ENCODE assay signal across 8 cellular contexts in genomic region chr20:34709044-34709835, GRCh38. TPM values are rescaled to one million over a fixed set of nuclear protein-coding genes. Genes with fewer than 3 reads are reported as not detected.
DNase-seq lines count a peak whose midpoint lies in the region; ATAC-seq, FAIRE-seq and TF ChIP-seq lines count a peak whose summit lies in the region.

No MANE protein-coding gene starts in this region.

- TF ChIP-seq RAD21 in A549 (conservative IDR thresholded peaks at IDR 0.05 in 1 of 2, IDR thresholded peaks at IDR 0.05 in 1 of 2) (no peak), HepG2 (CRISPR knock-in tag; IDR thresholded peaks at IDR 0.05) (no peak)

- H3K4me1 Mint-ChIP-seq in activated CD4-positive, alpha-beta T cell treated with anti-CD3 and anti-CD28 coated beads, Interleukin-2, amount 10 ng/mL, durations not matched to agents 7 days and 5 days: peaks cover 34% of the 10 kb centered on the region

- H3K4me2 ChIP-seq in A549: peak overlapping the region; percentile 88
- H3K4me2 ChIP-seq in HepG2 (ENCODE audit: low read depth, low read length): no peak overlapping the region

- no peak overlapping the region for H2AFZ ChIP-seq in HepG2 (ENCODE audit: low read length)

- no peak for TF ChIP-seq CTCF in A549 (IDR thresholded peaks at IDR 0.05)
- TF ChIP-seq CTCF in coronary artery (IDR thresholded peaks at IDR 0.05): no peak
- no peak for TF ChIP-seq CTCF in HepG2 (CRISPR knock-in tag; IDR thresholded peaks at IDR 0.05)

- in situ Hi-C loops in HepG2 (cut with HindIII; ENCODE audit: extremely low pct_ligation_motif_present, low pct_unique_long_range_greater_than_20kb): loop anchor here (10.0 kb wide), 1 partner anchor 404 kb away; the partner anchor contains the start of gene AHCY

- H3K36me3 Mint-ChIP-seq in activated CD4-positive, alpha-beta T cell treated with anti-CD3 and anti-CD28 coated beads, Interleukin-2, amount 10 ng/mL, durations not matched to agents 7 days and 5 days (ENCODE audit: low read depth): peaks cover 5% of the 10 kb centered on the region

- POLR2A ChIA-PET in A549 (lab: Yijun Ruan, JAX): no interaction called here
- POLR2A ChIA-PET in activated CD4-positive, alpha-beta T cell treated with anti-CD3 and anti-CD28 coated beads, Interleukin-2, amount 10 ng/mL, durations not matched to agents 7 days and 5 days (lab: Charles Lee): interaction anchor here (0.6 kb wide), 1 partner anchor 104 kb away, joined by 4 read pairs; no protein-coding TSS in a partner anchor
- POLR2A ChIA-PET in HepG2 (lab: Yijun Ruan, JAX): no interaction called here

- no peak overlapping the region for H3K9ac ChIP-seq in HepG2 (ENCODE audit: insufficient read depth, low read depth, low read length)

- H3K9me3 Mint-ChIP-seq in activated CD4-positive, alpha-beta T cell treated with anti-CD3 and anti-CD28 coated beads, Interleukin-2, amount 10 ng/mL, durations not matched to agents 7 days and 5 days: no peaks in the 10 kb centered on the region

- H3K27me3 Mint-ChIP-seq in activated CD4-positive, alpha-beta T cell treated with anti-CD3 and anti-CD28 coated beads, Interleukin-2, amount 10 ng/mL, durations not matched to agents 7 days and 5 days: peaks cover 10% of the 10 kb centered on the region

- no TSS peak for BruUV-seq in HepG2 (replicated peaks; lab: Mats Ljungman, UMichigan)

- H3K4me3 ChIP-seq in A549: peak overlapping the region; percentile 64
- H3K4me3 ChIP-seq in coronary artery: peak overlapping the region; percentile 79
- no peak overlapping the region for H3K4me3 ChIP-seq in HepG2 (replicated peaks in 1 of 3; ENCODE audit: insufficient read depth in 1 of 3, low read depth in 2 of 3, low read length in 3 of 3)

- H3K4me1 ChIP-seq in A549 (peaks cover 40% of the 10 kb centered on the region), HepG2 (ENCODE audit: insufficient read depth, low read length) (peaks cover 78% of the 10 kb centered on the region)

- H3K4me3 Mint-ChIP-seq in activated CD4-positive, alpha-beta T cell treated with anti-CD3 and anti-CD28 coated beads, Interleukin-2, amount 10 ng/mL, durations not matched to agents 7 days and 5 days: peak overlapping the region; percentile 76

- no peaks in the 10 kb centered on the region for H4K20me1 ChIP-seq in HepG2 (ENCODE audit: insufficient read depth, low read length)

- no peaks in the 10 kb centered on the region for H3K9me3 ChIP-seq in A549
- no peaks in the 10 kb centered on the region for H3K9me3 ChIP-seq in HepG2 (ENCODE audit: low read length)

- DNase-seq in A549 (ENCODE audit: low read depth in 1 of 2, low spot score in 1 of 2): peak; percentile 86
- DNase-seq in NCI-H2196 (lab: John Stamatoyannopoulos, UW; ENCODE audit: unreplicated experiment): peak; percentile 84
- DNase-seq in activated CD4-positive, alpha-beta T cell treated with anti-CD3 and anti-CD28 coated beads, Interleukin-2, amount 10 ng/mL, durations not matched to agents 7 days and 5 days: peak; percentile 77
- peak; percentile 88 for DNase-seq in coronary artery (ENCODE audit: low spot score)
- no peak for DNase-seq in HepG2 (ENCODE audit: low spot score)
- peak; percentile 74 for DNase-seq in stimulated activated CD4-positive, alpha-beta T cell treated with anti-CD3 and anti-CD28 coated beads, Interleukin-4, amount 100 ng/mL, for 24 hours

- peaks cover 15% of the 10 kb centered on the region for H3K79me2 ChIP-seq in HepG2 (ENCODE audit: insufficient read depth, low read length)

- intact Hi-C loops in HepG2 (cut with micrococcal nuclease; ENCODE audit: unreplicated experiment): loop anchor here (5.0 to 10.0 kb wide), 3 partner anchors 56 to 172 kb away; no protein-coding TSS in a partner anchor

- peak overlapping the region; percentile 87 for H3K27ac Mint-ChIP-seq in activated CD4-positive, alpha-beta T cell treated with anti-CD3 and anti-CD28 coated beads, Interleukin-2, amount 10 ng/mL, durations not matched to agents 7 days and 5 days

- FAIRE-seq in A549 (lab: Jason Lieb, UNC) (no peak), HepG2 (lab: Jason Lieb, UNC) (no peak)

- peak; percentile 19 for TF ChIP-seq POLR2A in A549 (IDR thresholded peaks at IDR 0.05; ENCODE audit: low read length)
- peak in 1 of 2 experiments; percentile 5; a peak in 1 of 4 replicates for TF ChIP-seq POLR2A in HepG2 (IDR thresholded peaks at IDR 0.05; ENCODE audit: insufficient read depth in 1 of 2, low read depth in 2 of 2, low read length in 2 of 2)

- WGBS in A549 (ENCODE audit: missing lambda C conversion rate): under 1% methylated on average over 16 of the region's 64 CpGs
- 96% methylated on average over 64 of the region's 64 CpGs for WGBS in HepG2 (ENCODE audit: low lambda C conversion rate)

- H3K27ac ChIP-seq in A549 (peak overlapping the region; percentile 78 to 99), coronary artery (peak overlapping the region; percentile 64 to 94), HepG2 (ENCODE audit: extremely low read length, insufficient read depth, low read length) (no peak overlapping the region)

- CTCF ChIA-PET in A549 (lab: Yijun Ruan, JAX): interaction anchor here (0.6 to 8.6 kb wide), 20 partner anchors 9 to 397 kb away, joined by 3 to 108 read pairs (median 5); partner anchors contain the start of gene DYNLRB1
- CTCF ChIA-PET in activated CD4-positive, alpha-beta T cell treated with anti-CD3 and anti-CD28 coated beads, Interleukin-2, amount 10 ng/mL, durations not matched to agents 7 days and 5 days (lab: Charles Lee): interaction anchor here (1.3 to 2.4 kb wide), 3 partner anchors 11 to 397 kb away, joined by 3 to 8 read pairs (median 6); no protein-coding TSS in a partner anchor
- CTCF ChIA-PET in HepG2 (lab: Yijun Ruan, JAX; ENCODE audit: low intra/inter-chr PET ratio, low total read pairs): interaction anchor here (1.2 kb wide), 2 partner anchors 170 to 171 kb away, joined by 3 to 4 read pairs; no protein-coding TSS in a partner anchor

- TF ChIP-seq EP300 in A549 (IDR thresholded peaks at IDR 0.05) (no peak), HepG2 (IDR thresholded peaks at IDR 0.05; ENCODE audit: low read depth in 2 of 2, low read length in 2 of 2) (no peak), HepG2 (CRISPR knock-in tag; IDR thresholded peaks at IDR 0.05; ENCODE audit: borderline replicate concordance) (no peak)

- H3K36me3 ChIP-seq in HepG2 (replicated peaks in 1 of 2; ENCODE audit: control insufficient read depth in 1 of 2, insufficient read depth in 2 of 2, low read length in 2 of 2): peaks cover 2% of the 10 kb centered on the region in 2 experiments; a peak in 4 of 5 replicates

- ATAC-seq in A549: peak; percentile 62 to 79
- peak; percentile 52 for ATAC-seq in GM18511 (IDR thresholded peaks at IDR 0.05; ENCODE audit: unreplicated experiment)
- peak; percentile 42 for ATAC-seq in HG02981 (IDR thresholded peaks at IDR 0.05; ENCODE audit: unreplicated experiment)
- no peak for ATAC-seq in HepG2

- no peaks in the 10 kb centered on the region; a peak in 1 of 5 replicates for H3K27me3 ChIP-seq in HepG2 (ENCODE audit: control insufficient read depth in 1 of 2, insufficient read depth in 2 of 2, low read length in 2 of 2)

RNA-seq across cellular contexts. Expression of gene TP53INP2, which starts 5.1 kb away (rescaled TPM):
- polyA plus RNA-seq in A549 (2011; rRNA removed) (2.2 and 3.6 TPM in 2 replicates), A549 (2017; fragmentation: RNase III; extraction: RNeasy Plus Mini Kit Qiagen cat#74134 plus additional on column Dnase treatment) (3.5 to 5.2 TPM (median 4.5 TPM) in 3 replicates), HepG2 (2011; rRNA removed) (18.8 and 29.5 TPM in 2 replicates)
- polyA plus RNA-seq in A549 (2012; cell fraction: cytosol; rRNA removed): 1.9 and 2.7 TPM in 2 replicates
- 2.9 and 4.8 TPM in 2 replicates for polyA plus RNA-seq in A549 (2012; cell fraction: nucleus; rRNA removed)
- polyA minus RNA-seq in A549 (2011; rRNA and poly(A)+ RNA removed): 3.7 and 4.4 TPM in 2 replicates
- 1 to 10 TPM; 1.3 to 2.6 TPM for total RNA-seq in activated CD4-positive, alpha-beta T cell treated with anti-CD3 and anti-CD28 coated beads, Interleukin-2, amount 10 ng/mL, durations not matched to agents 7 days and 5 days
- 5.2 and 10.1 TPM in 2 replicates for total RNA-seq in HepG2 (2016; rRNA removed; fragmentation: Illumina TruSeq; extraction: Trizol)
- total RNA-seq in HepG2 (2016; cell fraction: cytosol; rRNA removed; fragmentation: Illumina TruSeq; extraction: Trizol; ENCODE audit: low read depth): 1.1 and 1.2 TPM in 2 replicates
- 5.0 and 8.1 TPM in 2 replicates for total RNA-seq in HepG2 (2016; cell fraction: insoluble cytoplasmic fraction; rRNA removed; fragmentation: Illumina TruSeq; extraction: Trizol)
- total RNA-seq in HepG2 (2016; cell fraction: membrane; rRNA removed; fragmentation: Illumina TruSeq; extraction: Trizol): 7.4 and 7.6 TPM in 2 replicates
- 10.1 and 10.3 TPM in 2 replicates for total RNA-seq in HepG2 (2016; cell fraction: nucleus; rRNA removed; fragmentation: Illumina TruSeq; extraction: Trizol)
- polyA plus RNA-seq in HepG2 (2011; cell fraction: cytosol; rRNA removed): 11.4 and 22.8 TPM in 2 replicates
- polyA plus RNA-seq in HepG2 (2011; cell fraction: nucleus; rRNA removed): 46.3 and 62.2 TPM in 2 replicates
- polyA plus RNA-seq in HepG2 (2012): 67.2 and 70.2 TPM in 2 replicates
- polyA plus RNA-seq in HepG2 (2016; cell fraction: cytosol; fragmentation: Illumina TruSeq; extraction: Trizol; ENCODE audit: low read depth): 1.7 and 2.0 TPM in 2 replicates
- 20.8 and 28.1 TPM in 2 replicates for polyA plus RNA-seq in HepG2 (2016; cell fraction: insoluble cytoplasmic fraction; fragmentation: Illumina TruSeq; extraction: Trizol; ENCODE audit: low read depth)
- 8.6 and 8.7 TPM in 2 replicates for polyA plus RNA-seq in HepG2 (2016; cell fraction: membrane; fragmentation: Illumina TruSeq; extraction: Trizol; ENCODE audit: low read depth)
- 28.2 and 29.8 TPM in 2 replicates for polyA plus RNA-seq in HepG2 (2016; cell fraction: nucleus; fragmentation: Illumina TruSeq; extraction: Trizol; ENCODE audit: insufficient read depth, low read depth)
- polyA minus RNA-seq in HepG2 (2011; rRNA and poly(A)+ RNA removed; ENCODE audit: low replicate concordance): 2.6 and 22.7 TPM in 2 replicates
- polyA minus RNA-seq in HepG2 (2011; cell fraction: cytosol; rRNA and poly(A)+ RNA removed): 21.5 and 41.0 TPM in 2 replicates
- 19.1 and 30.5 TPM in 2 replicates for polyA minus RNA-seq in HepG2 (2011; cell fraction: nucleus; rRNA and poly(A)+ RNA removed)

RNA-seq across cellular contexts. Expression of gene PIGU, which starts 32.3 kb away (rescaled TPM):
- 100 and 103 TPM in 2 replicates for polyA plus RNA-seq in A549 (2011; rRNA removed)
- polyA plus RNA-seq in A549 (2012; cell fraction: cytosol; rRNA removed): 35.7 and 41.3 TPM in 2 replicates
- 38.1 and 44.9 TPM in 2 replicates for polyA plus RNA-seq in A549 (2012; cell fraction: nucleus; rRNA removed)
- 26.0 to 27.8 TPM (median 26.2 TPM) in 3 replicates for polyA plus RNA-seq in A549 (2017; fragmentation: RNase III; extraction: RNeasy Plus Mini Kit Qiagen cat#74134 plus additional on column Dnase treatment)
- polyA minus RNA-seq in A549 (2011; rRNA and poly(A)+ RNA removed): 63.6 and 72.2 TPM in 2 replicates
- total RNA-seq in activated CD4-positive, alpha-beta T cell treated with anti-CD3 and anti-CD28 coated beads, Interleukin-2, amount 10 ng/mL, durations not matched to agents 7 days and 5 days: 10 to 100 TPM; 18.7 to 21.6 TPM
- 27.1 and 45.5 TPM in 2 replicates for total RNA-seq in HepG2 (2016; rRNA removed; fragmentation: Illumina TruSeq; extraction: Trizol)
- total RNA-seq in HepG2 (2016; cell fraction: cytosol; rRNA removed; fragmentation: Illumina TruSeq; extraction: Trizol; ENCODE audit: low read depth): 7.9 and 10.2 TPM in 2 replicates
- total RNA-seq in HepG2 (2016; cell fraction: insoluble cytoplasmic fraction; rRNA removed; fragmentation: Illumina TruSeq; extraction: Trizol): 22.7 and 40.7 TPM in 2 replicates
- 13.9 and 15.8 TPM in 2 replicates for total RNA-seq in HepG2 (2016; cell fraction: membrane; rRNA removed; fragmentation: Illumina TruSeq; extraction: Trizol)
- total RNA-seq in HepG2 (2016; cell fraction: nucleus; rRNA removed; fragmentation: Illumina TruSeq; extraction: Trizol): 46.7 and 53.0 TPM in 2 replicates
- 175 and 231 TPM in 2 replicates for polyA plus RNA-seq in HepG2 (2011; rRNA removed)
- polyA plus RNA-seq in HepG2 (2011; cell fraction: cytosol; rRNA removed): 173 and 228 TPM in 2 replicates
- polyA plus RNA-seq in HepG2 (2011; cell fraction: nucleus; rRNA removed): 61.5 and 68.6 TPM in 2 replicates
- polyA plus RNA-seq in HepG2 (2012): 58.5 and 63.1 TPM in 2 replicates
- 12.5 and 12.8 TPM in 2 replicates for polyA plus RNA-seq in HepG2 (2016; cell fraction: cytosol; fragmentation: Illumina TruSeq; extraction: Trizol; ENCODE audit: low read depth)
- 38.7 and 42.6 TPM in 2 replicates for polyA plus RNA-seq in HepG2 (2016; cell fraction: insoluble cytoplasmic fraction; fragmentation: Illumina TruSeq; extraction: Trizol; ENCODE audit: low read depth)
- 20.5 and 21.1 TPM in 2 replicates for polyA plus RNA-seq in HepG2 (2016; cell fraction: membrane; fragmentation: Illumina TruSeq; extraction: Trizol; ENCODE audit: low read depth)
- 88.7 and 94.6 TPM in 2 replicates for polyA plus RNA-seq in HepG2 (2016; cell fraction: nucleus; fragmentation: Illumina TruSeq; extraction: Trizol; ENCODE audit: insufficient read depth, low read depth)
- 185 and 339 TPM in 2 replicates for polyA minus RNA-seq in HepG2 (2011; rRNA and poly(A)+ RNA removed; ENCODE audit: low replicate concordance)
- 49.4 and 49.8 TPM in 2 replicates for polyA minus RNA-seq in HepG2 (2011; cell fraction: cytosol; rRNA and poly(A)+ RNA removed)
- polyA minus RNA-seq in HepG2 (2011; cell fraction: nucleus; rRNA and poly(A)+ RNA removed): 55.5 and 65.3 TPM in 2 replicates

Comparison
In these comparisons a context has a peak if more than half of its experiments do, and no peak if none do; other contexts are left out.
1. H3K4me3 ChIP-seq: peak in A549 (single experiment) and coronary artery (single experiment); none in HepG2 (0 of 3).
2. Of the 38 proteins assayed by ChIP-seq in both HepG2 and A549: peak only in HepG2: POLR2AphosphoS2; only in A549: PHF8; in both: none; in neither: 34; mixed calls (peak in some experiments, not most) for 2.